ENCODE assay signal across 1 cellular context in genomic region chr19:4816388-4817165, GRCh38.
TF ChIP-seq lines count a peak whose summit lies in the region.

No MANE protein-coding gene starts in this region.

TF ChIP-seq in IMR-90, 13 proteins besides CTCF, POLR2A, EP300 and RAD21:
- TF ChIP-seq BHLHE40 (IDR thresholded peaks at IDR 0.05; ENCODE audit: low read depth, low read length), result no peak
- TF ChIP-seq NFE2L2 (IDR thresholded peaks at IDR 0.05; ENCODE audit: low read depth, low read length), result no peak
- TF ChIP-seq SMC3 (IDR thresholded peaks at IDR 0.05; ENCODE audit: low read depth, low read length), result no peak
- no peak for TF ChIP-seq MXI1 (IDR thresholded peaks at IDR 0.05; ENCODE audit: borderline replicate concordance, low read depth, low read length)
- no peak for TF ChIP-seq RFX5 (IDR thresholded peaks at IDR 0.05; ENCODE audit: low read depth, low read length)
- no peak for TF ChIP-seq RCOR1 (IDR thresholded peaks at IDR 0.05; ENCODE audit: insufficient replicate concordance, low read length)
- TF ChIP-seq CHD1 (IDR thresholded peaks at IDR 0.05; ENCODE audit: low read depth, low read length), result no peak
- TF ChIP-seq CEBPB (IDR thresholded peaks at IDR 0.05; ENCODE audit: low read depth, low read length), result no peak
- no peak for TF ChIP-seq USF2 (IDR thresholded peaks at IDR 0.05; ENCODE audit: low read depth, low read length)
- no peak for TF ChIP-seq ELK1 (IDR thresholded peaks at IDR 0.05; ENCODE audit: borderline replicate concordance, low read depth, low read length)
- TF ChIP-seq MAZ (IDR thresholded peaks at IDR 0.05; ENCODE audit: borderline replicate concordance, low read depth, low read length), result no peak
- TF ChIP-seq FOS (IDR thresholded peaks at IDR 0.05; ENCODE audit: low read depth, low read length), result no peak
